10 cellular contexts compared by ENCODE assay signal in the genomic region with DNA sequence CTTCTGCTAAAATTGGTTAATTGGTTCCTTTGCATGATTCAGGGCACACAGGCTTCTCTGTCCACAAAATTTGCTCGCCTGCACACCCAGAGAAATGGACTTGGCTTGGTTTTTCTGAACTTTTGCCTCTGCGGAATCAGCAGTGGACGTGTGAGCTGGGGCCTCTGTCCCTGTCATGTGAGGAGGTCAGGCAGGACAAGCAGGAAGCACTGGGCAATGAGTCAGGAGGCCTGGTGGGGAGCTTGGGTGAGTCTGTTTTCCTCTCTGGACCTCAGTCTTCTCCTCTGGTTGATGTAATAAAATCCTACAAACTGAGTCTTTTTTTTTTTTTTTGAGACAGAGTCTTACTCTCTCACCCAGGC. TPM values are rescaled to one million over a fixed set of nuclear protein-coding genes. Genes with fewer than 3 reads are reported as not detected.
DNase-seq lines count a peak whose midpoint lies in the region; ATAC-seq, FAIRE-seq and TF ChIP-seq lines count a peak whose summit lies in the region.
"Had no signal": no experiment of that assay in that cellular context is flagged by ENCODE, and none has a peak within 500 bp of the region (broad histone marks: within the 10 kb centered on the region; RNA-seq: fewer than 3 reads in every experiment).

No MANE protein-coding gene starts in this region.

- no peaks in the 10 kb centered on the region for H3K36me3 ChIP-seq in neural progenitor cell
- H3K36me3 ChIP-seq in CD8-positive, alpha-beta T cell (ENCODE audit: insufficient read depth, low read length): no peaks in the 10 kb centered on the region

- H3K9ac ChIP-seq in neural progenitor cell: no peak overlapping the region

- no peak overlapping the region for H3K4me2 ChIP-seq in neural progenitor cell

- peak; percentile 91 for FAIRE-seq in RCC 7860 (lab: Jason Lieb, UNC)

- H3K4me3 ChIP-seq in fibroblast of the aortic adventitia (ENCODE audit: low read depth, low read length): no peak overlapping the region
- no peak overlapping the region for H3K4me3 ChIP-seq in neural progenitor cell
- no peak overlapping the region for H3K4me3 ChIP-seq in CD8-positive, alpha-beta T cell (ENCODE audit: low read depth, low read length)

- intact Hi-C loops in CD8-positive, alpha-beta T cell (cut with DNase I, micrococcal nuclease): loop anchor here in 1 of 2 experiments (10.0 kb wide), 1 partner anchor 553 kb away; no protein-coding TSS in a partner anchor

- H3K27ac Mint-ChIP-seq in neural progenitor cell: peak overlapping the region; percentile 50
- no peak overlapping the region for H3K27ac Mint-ChIP-seq in CD8-positive, alpha-beta T cell

- H3K9me3 Mint-ChIP-seq in neural progenitor cell: no peaks in the 10 kb centered on the region
- peaks cover 3% of the 10 kb centered on the region for H3K9me3 Mint-ChIP-seq in CD8-positive, alpha-beta T cell

- peaks cover 11% of the 10 kb centered on the region for H3K4me1 ChIP-seq in neural progenitor cell
- no peaks in the 10 kb centered on the region for H3K4me1 ChIP-seq in CD8-positive, alpha-beta T cell (ENCODE audit: insufficient read depth, low read length)

- H3K27me3 ChIP-seq in neural progenitor cell: no peaks in the 10 kb centered on the region
- no peaks in the 10 kb centered on the region for H3K27me3 ChIP-seq in CD8-positive, alpha-beta T cell (ENCODE audit: insufficient read depth, low read length)

- POLR2A ChIA-PET in CD8-positive, alpha-beta T cell (lab: Charles Lee): no interaction called here

- no peak for TF ChIP-seq CTCF in fibroblast of the aortic adventitia (IDR thresholded peaks at IDR 0.05; ENCODE audit: insufficient read depth, low read length)
- TF ChIP-seq CTCF in neural progenitor cell (IDR thresholded peaks at IDR 0.05): no peak
- TF ChIP-seq CTCF in CD8-positive, alpha-beta T cell (IDR thresholded peaks at IDR 0.05): no peak

- no peaks in the 10 kb centered on the region for H3K79me2 ChIP-seq in neural progenitor cell (ENCODE audit: low read depth)

- H4K20me1 ChIP-seq in neural progenitor cell (ENCODE audit: low read depth): no peaks in the 10 kb centered on the region

- H3F3A ChIP-seq in neural progenitor cell (ENCODE audit: low read depth): no peaks in the 10 kb centered on the region

- H3K27me3 Mint-ChIP-seq in neural progenitor cell (ENCODE audit: insufficient read depth, low read depth): peaks cover 10% of the 10 kb centered on the region
- peaks cover 21% of the 10 kb centered on the region for H3K27me3 Mint-ChIP-seq in CD8-positive, alpha-beta T cell (ENCODE audit: low read depth)

- no peak overlapping the region for H3K4me3 Mint-ChIP-seq in neural progenitor cell
- H3K4me3 Mint-ChIP-seq in CD8-positive, alpha-beta T cell: no peak overlapping the region

- H2AFZ ChIP-seq in neural progenitor cell (replicated peaks): no peak overlapping the region

- ATAC-seq in HG03460 (IDR thresholded peaks at IDR 0.05; ENCODE audit: unreplicated experiment): no peak
- no peak for ATAC-seq in CD8-positive, alpha-beta T cell
- ATAC-seq in GM21619 (IDR thresholded peaks at IDR 0.05; ENCODE audit: unreplicated experiment): no peak

- no peak overlapping the region for H3K27ac ChIP-seq in neural progenitor cell
- no peak overlapping the region for H3K27ac ChIP-seq in CD8-positive, alpha-beta T cell (ENCODE audit: low read depth, low read length)

- H3K4me1 Mint-ChIP-seq in neural progenitor cell: peaks cover 29% of the 10 kb centered on the region
- H3K4me1 Mint-ChIP-seq in CD8-positive, alpha-beta T cell (ENCODE audit: low read depth): no peaks in the 10 kb centered on the region

- H3K9me3 ChIP-seq in neural progenitor cell (ENCODE audit: low read depth): no peaks in the 10 kb centered on the region
- H3K9me3 ChIP-seq in CD8-positive, alpha-beta T cell (ENCODE audit: low read length): no peaks in the 10 kb centered on the region

- H3K36me3 Mint-ChIP-seq in neural progenitor cell: no peaks in the 10 kb centered on the region
- H3K36me3 Mint-ChIP-seq in CD8-positive, alpha-beta T cell: no peaks in the 10 kb centered on the region

- CTCF ChIA-PET in CD8-positive, alpha-beta T cell (lab: Charles Lee): interaction anchor here (0.7 to 1.3 kb wide), 3 partner anchors 151 to 426 kb away, joined by 3 to 11 read pairs (median 3); no protein-coding TSS in a partner anchor

- DNase-seq in AG08395 (ENCODE audit: low spot score): peak; percentile 96
- peak; percentile 93 for DNase-seq in RCC 7860 (ENCODE audit: low spot score)
- peak; percentile 92 for DNase-seq in fibroblast of the aortic adventitia (ENCODE audit: low read depth)
- no peak for DNase-seq in neural progenitor cell (ENCODE audit: low spot score)
- DNase-seq in activated CD4-positive, alpha-beta T cell treated with anti-CD3 and anti-CD28 coated beads, Interleukin-2, amount 50 U/mL, for 4 hours: no peak
- DNase-seq in CD8-positive, alpha-beta T cell: no peak
- DNase-seq: activated CD4-positive, alpha-beta T cell treated with anti-CD3 and anti-CD28 coated beads, Interleukin-2, amount 50 U/mL, for 48 hours; NCI-H1436 had no signal

RNA-seq across cellular contexts. Expression of gene CELSR1, which starts 10.4 kb away (rescaled TPM):
- total RNA-seq in fibroblast of the aortic adventitia (ENCODE audit: low replicate concordance) (1.1 and 4.3 TPM in 2 replicates), neural progenitor cell (ENCODE audit: low replicate concordance) (12.3 and 18.0 TPM in 2 replicates)
- 1 to 10 TPM in 1 of 2 experiments, under 1 TPM in 1; 0.92 to 1.0 TPM for total RNA-seq in CD8-positive, alpha-beta T cell

Comparison
In these comparisons a context has a peak if more than half of its experiments do, and no peak if none do; other contexts are left out.
1. DNase-seq: peak in AG08395 (single experiment), RCC 7860 (single experiment) and fibroblast of the aortic adventitia (single experiment); none in neural progenitor cell (single experiment), activated CD4-positive, alpha-beta T cell treated with anti-CD3 and anti-CD28 coated beads, Interleukin-2, amount 50 U/mL, for 4 hours (0 of 2) and CD8-positive, alpha-beta T cell (0 of 7).